Comparison of ENCODE assay signal across 8 cellular contexts in genomic region chr11:118923721-118924587, GRCh38. TPM values are rescaled to one million over a fixed set of nuclear protein-coding genes. Genes with fewer than 3 reads are reported as not detected.
DNase-seq lines count a peak whose midpoint lies in the region; ATAC-seq and TF ChIP-seq lines count a peak whose summit lies in the region.

No MANE protein-coding gene starts in this region.

- H3K36me3 Mint-ChIP-seq in activated naive CD4-positive, alpha-beta T cell treated with anti-CD3 and anti-CD28 coated beads, Interleukin-2, amount 50 U/mL, for 72 hours = peaks cover 9 to 13% of the 10 kb centered on the region in 2 donors
- H3K36me3 Mint-ChIP-seq in stimulated activated naive B cell treated with anti-CD40 and anti-IgM and Interleukin-4, amounts not matched to agents 10 μg/mL and 1 μg/mL and 100 μg/mL, for 72 hours = peaks cover 8 to 9% of the 10 kb centered on the region in 2 donors

- peak overlapping the region; percentile 74 for H3K4me3 ChIP-seq in HL-60 (replicated peaks; ENCODE audit: insufficient read depth, low read length)
- H3K4me3 ChIP-seq in iPS-11a (ENCODE audit: low read depth, low read length) = peak overlapping the region; percentile 94

- H3K27ac ChIP-seq in HL-60 (replicated peaks) = peak overlapping the region; percentile 55; the same call in 1 of the 2 replicates

- peak overlapping the region; percentile 63 to 78 for H3K27ac Mint-ChIP-seq in activated naive CD4-positive, alpha-beta T cell treated with anti-CD3 and anti-CD28 coated beads, Interleukin-2, amount 50 U/mL, for 72 hours
- peak overlapping the region; percentile 93 for H3K27ac Mint-ChIP-seq in stimulated activated naive B cell treated with anti-CD40 and anti-IgM and Interleukin-4, amounts not matched to agents 10 μg/mL and 1 μg/mL and 100 μg/mL, for 72 hours

- no peaks in the 10 kb centered on the region for H3K9me3 Mint-ChIP-seq in activated naive CD4-positive, alpha-beta T cell treated with anti-CD3 and anti-CD28 coated beads, Interleukin-2, amount 50 U/mL, for 72 hours
- H3K9me3 Mint-ChIP-seq in stimulated activated naive B cell treated with anti-CD40 and anti-IgM and Interleukin-4, amounts not matched to agents 10 μg/mL and 1 μg/mL and 100 μg/mL, for 72 hours = no peaks in the 10 kb centered on the region

- ATAC-seq in activated naive CD4-positive, alpha-beta T cell treated with anti-CD3 and anti-CD28 coated beads, Interleukin-2, amount 50 U/mL, for 72 hours = no peak
- no peak for ATAC-seq in stimulated activated naive B cell treated with anti-CD40 and anti-IgM and Interleukin-4, amounts not matched to agents 10 μg/mL and 1 μg/mL and 100 μg/mL, for 72 hours (replicated peaks)
- ATAC-seq in HG02588 (IDR thresholded peaks at IDR 0.05; ENCODE audit: unreplicated experiment) (no peak), HG03196 (IDR thresholded peaks at IDR 0.05; ENCODE audit: unreplicated experiment) (no peak)

- DNase-seq in HL-60 (ENCODE audit: low read depth in 1 of 2, low spot score in 1 of 2) (no peak), occipital lobe (lab: John Stamatoyannopoulos, UW) (no peak), superior temporal gyrus (ENCODE audit: extremely low spot score) (no peak)
- DNase-seq in activated naive CD4-positive, alpha-beta T cell treated with anti-CD3 and anti-CD28 coated beads, Interleukin-2, amount 50 U/mL, for 72 hours (ENCODE audit: low spot score in 2 of 2) = no peak
- no peak for DNase-seq in stimulated activated naive B cell treated with anti-CD40 and anti-IgM and Interleukin-4, amounts not matched to agents 10 μg/mL and 1 μg/mL and 100 μg/mL, for 72 hours

- H3K4me3 Mint-ChIP-seq in stimulated activated naive B cell treated with anti-CD40 and anti-IgM and Interleukin-4, amounts not matched to agents 10 μg/mL and 1 μg/mL and 100 μg/mL, for 72 hours = peak overlapping the region; percentile 86 to 91

- H3K27me3 Mint-ChIP-seq in stimulated activated naive B cell treated with anti-CD40 and anti-IgM and Interleukin-4, amounts not matched to agents 10 μg/mL and 1 μg/mL and 100 μg/mL, for 72 hours = no peaks in the 10 kb centered on the region

- no peaks in the 10 kb centered on the region for H3K27me3 ChIP-seq in HL-60 (ENCODE audit: insufficient read depth, poor library complexity, severe bottlenecking)

- H3K4me1 Mint-ChIP-seq in stimulated activated naive B cell treated with anti-CD40 and anti-IgM and Interleukin-4, amounts not matched to agents 10 μg/mL and 1 μg/mL and 100 μg/mL, for 72 hours = peaks cover 60 to 90% of the 10 kb centered on the region in 2 donors

- no peak for TF ChIP-seq CTCF in HL-60 (IDR thresholded peaks at IDR 0.05; ENCODE audit: insufficient read depth, low read length)

RNA-seq across cellular contexts. Expression of gene BCL9L, which starts 1.8 kb away (rescaled TPM):
- 10 to 100 TPM; 46.6 to 57.4 TPM for total RNA-seq in activated naive CD4-positive, alpha-beta T cell treated with anti-CD3 and anti-CD28 coated beads, Interleukin-2, amount 50 U/mL, for 72 hours
- 11.5 TPM for total RNA-seq in occipital lobe

RNA-seq across cellular contexts. Expression of gene UPK2, which starts 32.1 kb away (rescaled TPM):
- 1 to 10 TPM in 1 of 2 donors, under 1 TPM in 1; 0.80 to 2.0 TPM for total RNA-seq in activated naive CD4-positive, alpha-beta T cell treated with anti-CD3 and anti-CD28 coated beads, Interleukin-2, amount 50 U/mL, for 72 hours
- not detected for total RNA-seq in occipital lobe

RNA-seq across cellular contexts. Expression of gene CXCR5, which starts 40.3 kb away (rescaled TPM):
- total RNA-seq in activated naive CD4-positive, alpha-beta T cell treated with anti-CD3 and anti-CD28 coated beads, Interleukin-2, amount 50 U/mL, for 72 hours = 10 to 100 TPM in 1 of 2 donors, 1 to 10 TPM in 1; 9.3 to 25.9 TPM
- not detected for total RNA-seq in occipital lobe

RNA-seq across cellular contexts. Expression of gene FOXR1, which starts 47.6 kb away (rescaled TPM):
- total RNA-seq in activated naive CD4-positive, alpha-beta T cell treated with anti-CD3 and anti-CD28 coated beads, Interleukin-2, amount 50 U/mL, for 72 hours = not detected
- 0.31 TPM for total RNA-seq in occipital lobe

Comparison
In these comparisons a context has a peak if more than half of its experiments do, and no peak if none do; other contexts are left out.
1. RNA of gene CXCR5, which starts 40.3 kb away (total RNA-seq): 9.3 to 25.9 TPM in activated naive CD4-positive, alpha-beta T cell treated with anti-CD3 and anti-CD28 coated beads, Interleukin-2, amount 50 U/mL, for 72 hours; not detected in occipital lobe (single experiment); every median in the first group is over 10 times any median in the second.